In the genomic region with DNA sequence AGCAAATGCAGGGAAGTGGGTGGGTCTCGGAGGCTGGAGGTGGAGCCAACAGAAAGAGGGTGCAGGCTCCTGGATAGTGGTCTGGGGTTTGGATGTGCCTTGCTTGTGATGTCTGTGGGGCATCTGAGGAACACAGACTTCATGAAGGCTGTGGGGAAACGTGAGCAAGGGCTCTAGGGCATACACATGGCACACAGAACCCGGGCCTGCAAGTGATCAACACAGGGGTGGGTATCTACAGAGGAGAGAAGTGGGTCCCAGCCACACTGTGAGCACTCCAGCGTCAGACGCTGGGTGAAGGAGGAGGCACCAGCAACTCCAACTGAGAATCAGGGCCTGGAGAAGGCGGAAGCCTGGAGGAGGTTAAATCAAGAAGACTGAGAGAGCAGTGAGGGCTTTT, we compare ENCODE assay signal across 12 cellular contexts. TPM values are rescaled to one million over a fixed set of nuclear protein-coding genes. Genes with fewer than 3 reads are reported as not detected.
A peak's percentile ranks its signal among the peaks of the same experiment; 100 is the strongest.
DNase-seq lines count a peak whose midpoint lies in the region; ATAC-seq and TF ChIP-seq lines count a peak whose summit lies in the region.
"Had no signal": no experiment of that assay in that cellular context is flagged by ENCODE, and none has a peak within 500 bp of the region (broad histone marks: within the 10 kb centered on the region; RNA-seq: fewer than 3 reads in every experiment).

No MANE protein-coding gene starts in this region.

- H3K27me3 Mint-ChIP-seq in WTC11 (ENCODE audit: low read depth) (peaks cover 56% of the 10 kb centered on the region), endothelial cell (ENCODE audit: unreplicated experiment) (peaks cover 17% of the 10 kb centered on the region)

- TF ChIP-seq CTCF in WTC11 (IDR thresholded peaks at IDR 0.05) (no peak), endothelial cell (IDR thresholded peaks at IDR 0.05; ENCODE audit: unreplicated experiment) (no peak), sigmoid colon (IDR thresholded peaks at IDR 0.05) (no peak)

- H3K9me3 Mint-ChIP-seq in WTC11 = no peaks in the 10 kb centered on the region
- H3K9me3 Mint-ChIP-seq in endothelial cell (ENCODE audit: unreplicated experiment) = no peaks in the 10 kb centered on the region

- peak overlapping the region; percentile 66 for H3K4me3 Mint-ChIP-seq in WTC11
- H3K4me3 Mint-ChIP-seq in endothelial cell (ENCODE audit: unreplicated experiment) = peak overlapping the region; percentile 35

- WGBS in sigmoid colon, 2 donors = 78 to 85% methylated on average over 6 of the region's 6 CpGs

- POLR2A ChIA-PET in WTC11 (lab: Charles Lee) = interaction anchor here (2.4 to 2.6 kb wide), 2 partner anchors 19 to 44 kb away, joined by 10 to 14 read pairs; a partner anchor contains a TSS

- no peak for TF ChIP-seq POLR2A in sigmoid colon (IDR thresholded peaks at IDR 0.05)

- no peak overlapping the region for H3K27ac Mint-ChIP-seq in WTC11
- H3K27ac Mint-ChIP-seq in endothelial cell (ENCODE audit: unreplicated experiment) = no peak overlapping the region

- CTCF ChIA-PET in WTC11 (lab: Charles Lee) = interaction anchor here (0.9 to 3.6 kb wide), 4 partner anchors 12 to 50 kb away, joined by 3 to 20 read pairs (median 4); a partner anchor contains a TSS

- no peaks in the 10 kb centered on the region for H3K9me3 ChIP-seq in sigmoid colon
- H3K9me3 ChIP-seq: lower lobe of right lung, prostate gland, uterus had no signal

- H3K27me3 ChIP-seq in sigmoid colon = no peaks in the 10 kb centered on the region
- H3K27me3 ChIP-seq: uterus had no signal

- H3K36me3 ChIP-seq in sigmoid colon = peaks cover 0 to 19% (median 2%) of the 10 kb centered on the region in 4 donors
- H3K36me3 ChIP-seq: prostate gland, uterus had no signal

- peaks cover 14% of the 10 kb centered on the region for H3K4me1 Mint-ChIP-seq in WTC11
- H3K4me1 Mint-ChIP-seq in endothelial cell (ENCODE audit: unreplicated experiment) = peaks cover 11% of the 10 kb centered on the region

- intact Hi-C loops in sigmoid colon (cut with DNase I) = no loop called here

- peaks cover 7% of the 10 kb centered on the region; the same call in 1 of the 2 replicates for H3K36me3 Mint-ChIP-seq in WTC11
- peaks cover 22% of the 10 kb centered on the region for H3K36me3 Mint-ChIP-seq in endothelial cell (ENCODE audit: low read depth, unreplicated experiment)

- H3K4me3 ChIP-seq in sigmoid colon = no peak overlapping the region

- no peak overlapping the region for H3K27ac ChIP-seq in sigmoid colon
- H3K27ac ChIP-seq: lower lobe of right lung, uterus had no signal

- DNase-seq in activated T-cell treated with anti-CD3 and anti-CD28 coated beads, Interleukin-2, amount 50 U/mL, for 1 hour = peak; percentile 16
- no peak for DNase-seq in activated T-cell treated with anti-CD3 and anti-CD28 coated beads, Interleukin-2, amount 50 U/mL, for 48 hours
- peak; percentile 7 for DNase-seq in WTC11 (ENCODE audit: low spot score)
- DNase-seq in endothelial cell (ENCODE audit: low spot score) = no peak
- DNase-seq in sigmoid colon = peak; percentile 40
- no peak for DNase-seq in NCI-H2107 treated with DMSO at 0.1 percent for 48 hours (lab: John Stamatoyannopoulos, UW; ENCODE audit: unreplicated experiment)
- DNase-seq: activated CD4-positive, alpha-beta T cell treated with anti-CD3 and anti-CD28 coated beads for 1 hour; lower lobe of right lung had no signal

- peaks cover 0 to 36% (median 33%) of the 10 kb centered on the region in 4 donors for H3K4me1 ChIP-seq in sigmoid colon

- ATAC-seq in WTC11 (no peak), GM21390 (IDR thresholded peaks at IDR 0.05; ENCODE audit: unreplicated experiment) (no peak), GM18511 (IDR thresholded peaks at IDR 0.05; ENCODE audit: unreplicated experiment) (no peak)
- ATAC-seq: lower lobe of right lung had no signal

- no peak for TF ChIP-seq EP300 in sigmoid colon (IDR thresholded peaks at IDR 0.05)

TF ChIP-seq in WTC11, 78 proteins besides CTCF, POLR2A, EP300 and RAD21 (continues in another document):
- TF ChIP-seq, protein P1, sequence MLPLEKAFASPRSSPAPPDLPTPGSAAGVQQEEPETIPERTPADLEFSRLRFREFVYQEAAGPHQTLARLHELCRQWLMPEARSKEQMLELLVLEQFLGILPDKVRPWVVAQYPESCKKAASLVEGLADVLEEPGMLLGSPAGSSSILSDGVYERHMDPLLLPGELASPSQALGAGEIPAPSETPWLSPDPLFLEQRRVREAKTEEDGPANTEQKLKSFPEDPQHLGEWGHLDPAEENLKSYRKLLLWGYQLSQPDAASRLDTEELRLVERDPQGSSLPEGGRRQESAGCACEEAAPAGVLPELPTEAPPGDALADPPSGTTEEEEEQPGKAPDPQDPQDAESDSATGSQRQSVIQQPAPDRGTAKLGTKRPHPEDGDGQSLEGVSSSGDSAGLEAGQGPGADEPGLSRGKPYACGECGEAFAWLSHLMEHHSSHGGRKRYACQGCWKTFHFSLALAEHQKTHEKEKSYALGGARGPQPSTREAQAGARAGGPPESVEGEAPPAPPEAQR (CRISPR knock-in tag; IDR thresholded peaks at IDR 0.05) = no peak
- TF ChIP-seq NR3C1 (CRISPR knock-in tag; conservative IDR thresholded peaks at IDR 0.05; ENCODE audit: low read depth) (no peak), ELF4 (CRISPR knock-in tag; IDR thresholded peaks at IDR 0.05; ENCODE audit: low read depth) (no peak), FOXP1 (CRISPR knock-in tag; IDR thresholded peaks at IDR 0.05; ENCODE audit: borderline replicate concordance) (no peak), OVOL2 (CRISPR knock-in tag; IDR thresholded peaks at IDR 0.05; ENCODE audit: borderline replicate concordance) (no peak), SOX15 (CRISPR knock-in tag; IDR thresholded peaks at IDR 0.05) (no peak), PRRX2 (CRISPR knock-in tag; IDR thresholded peaks at IDR 0.05) (no peak), HMGA2 (CRISPR knock-in tag; IDR thresholded peaks at IDR 0.05) (no peak), ZNF317 (CRISPR knock-in tag; IDR thresholded peaks at IDR 0.05; ENCODE audit: borderline replicate concordance, low read depth) (no peak), TEAD4 (CRISPR knock-in tag; IDR thresholded peaks at IDR 0.05) (no peak), MXD4 (CRISPR knock-in tag; IDR thresholded peaks at IDR 0.05; ENCODE audit: borderline replicate concordance) (no peak)
- TF ChIP-seq, protein P2, sequence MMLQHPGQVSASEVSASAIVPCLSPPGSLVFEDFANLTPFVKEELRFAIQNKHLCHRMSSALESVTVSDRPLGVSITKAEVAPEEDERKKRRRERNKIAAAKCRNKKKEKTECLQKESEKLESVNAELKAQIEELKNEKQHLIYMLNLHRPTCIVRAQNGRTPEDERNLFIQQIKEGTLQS (CRISPR knock-in tag; conservative IDR thresholded peaks at IDR 0.05) = no peak
- TF ChIP-seq, protein P3, sequence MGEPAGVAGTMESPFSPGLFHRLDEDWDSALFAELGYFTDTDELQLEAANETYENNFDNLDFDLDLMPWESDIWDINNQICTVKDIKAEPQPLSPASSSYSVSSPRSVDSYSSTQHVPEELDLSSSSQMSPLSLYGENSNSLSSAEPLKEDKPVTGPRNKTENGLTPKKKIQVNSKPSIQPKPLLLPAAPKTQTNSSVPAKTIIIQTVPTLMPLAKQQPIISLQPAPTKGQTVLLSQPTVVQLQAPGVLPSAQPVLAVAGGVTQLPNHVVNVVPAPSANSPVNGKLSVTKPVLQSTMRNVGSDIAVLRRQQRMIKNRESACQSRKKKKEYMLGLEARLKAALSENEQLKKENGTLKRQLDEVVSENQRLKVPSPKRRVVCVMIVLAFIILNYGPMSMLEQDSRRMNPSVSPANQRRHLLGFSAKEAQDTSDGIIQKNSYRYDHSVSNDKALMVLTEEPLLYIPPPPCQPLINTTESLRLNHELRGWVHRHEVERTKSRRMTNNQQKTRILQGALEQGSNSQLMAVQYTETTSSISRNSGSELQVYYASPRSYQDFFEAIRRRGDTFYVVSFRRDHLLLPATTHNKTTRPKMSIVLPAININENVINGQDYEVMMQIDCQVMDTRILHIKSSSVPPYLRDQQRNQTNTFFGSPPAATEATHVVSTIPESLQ (CRISPR knock-in tag; IDR thresholded peaks at IDR 0.05) = no peak
- TF ChIP-seq, protein P4, sequence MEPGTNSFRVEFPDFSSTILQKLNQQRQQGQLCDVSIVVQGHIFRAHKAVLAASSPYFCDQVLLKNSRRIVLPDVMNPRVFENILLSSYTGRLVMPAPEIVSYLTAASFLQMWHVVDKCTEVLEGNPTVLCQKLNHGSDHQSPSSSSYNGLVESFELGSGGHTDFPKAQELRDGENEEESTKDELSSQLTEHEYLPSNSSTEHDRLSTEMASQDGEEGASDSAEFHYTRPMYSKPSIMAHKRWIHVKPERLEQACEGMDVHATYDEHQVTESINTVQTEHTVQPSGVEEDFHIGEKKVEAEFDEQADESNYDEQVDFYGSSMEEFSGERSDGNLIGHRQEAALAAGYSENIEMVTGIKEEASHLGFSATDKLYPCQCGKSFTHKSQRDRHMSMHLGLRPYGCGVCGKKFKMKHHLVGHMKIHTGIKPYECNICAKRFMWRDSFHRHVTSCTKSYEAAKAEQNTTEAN (CRISPR knock-in tag; IDR thresholded peaks at IDR 0.05) = no peak

RNA-seq across cellular contexts. Expression of a gene that starts 5.4 kb away (rescaled TPM):
- 93.7 to 105 TPM (median 97.1 TPM) in 3 replicates for total RNA-seq in WTC11 (2021)
- 81.6 TPM for total RNA-seq in endothelial cell (ENCODE audit: unreplicated experiment)
- 10 to 100 TPM; 22.4 to 37.5 (median 30.3) TPM for total RNA-seq in sigmoid colon
- 10 to 100 TPM; 48.0 to 58.5 (median 57.8) TPM for polyA plus RNA-seq in sigmoid colon

RNA-seq across cellular contexts. Expression of a gene that starts 8.9 kb away (rescaled TPM):
- total RNA-seq in WTC11 (2021) (109 to 126 TPM (median 119 TPM) in 3 replicates), endothelial cell (ENCODE audit: unreplicated experiment) (130 TPM), sigmoid colon (100 to 1,000 TPM; 101 to 144 (median 136) TPM)
- 100 to 1,000 TPM; 196 to 372 (median 300) TPM for polyA plus RNA-seq in sigmoid colon

RNA-seq across cellular contexts. Expression of a gene that starts 9.3 kb away (rescaled TPM):
- 22.2 to 26.2 TPM (median 23.9 TPM) in 3 replicates for total RNA-seq in WTC11 (2021)
- total RNA-seq in endothelial cell (ENCODE audit: unreplicated experiment) = 18.6 TPM
- total RNA-seq in sigmoid colon = 10 to 100 TPM; 13.6 to 31.5 (median 20.1) TPM
- 10 to 100 TPM in 1 of 3 donors, 1 to 10 TPM in 2; 5.8 to 28.7 (median 9.0) TPM for polyA plus RNA-seq in sigmoid colon

RNA-seq across cellular contexts. Expression of a gene that starts 20.0 kb away (rescaled TPM):
- total RNA-seq in WTC11 (2021) (1,095 to 1,221 TPM (median 1,108 TPM) in 3 replicates), endothelial cell (ENCODE audit: unreplicated experiment) (457 TPM), sigmoid colon (100 to 1,000 TPM; 157 to 236 (median 207) TPM)
- 100 to 1,000 TPM in 2 of 3 donors, 10 to 100 TPM in 1; 84.8 to 223 (median 150) TPM for polyA plus RNA-seq in sigmoid colon

RNA-seq across cellular contexts. Expression of a gene that starts 44.2 kb away (rescaled TPM):
- 17.0 to 19.7 TPM (median 18.0 TPM) in 3 replicates for total RNA-seq in WTC11 (2021)
- 22.2 TPM for total RNA-seq in endothelial cell (ENCODE audit: unreplicated experiment)
- 10 to 100 TPM in 1 of 4 donors, 1 to 10 TPM in 3; 7.6 to 13.8 (median 8.4) TPM for total RNA-seq in sigmoid colon
- 10 to 100 TPM in 1 of 3 donors, 1 to 10 TPM in 2; 4.9 to 10.2 (median 6.0) TPM for polyA plus RNA-seq in sigmoid colon

Comparison
In these comparisons a context has a peak if more than half of its experiments do, and no peak if none do; other contexts are left out.
1. DNase-seq: peak in activated T-cell treated with anti-CD3 and anti-CD28 coated beads, Interleukin-2, amount 50 U/mL, for 1 hour (single experiment), WTC11 (single experiment) and sigmoid colon (single experiment); none in activated T-cell treated with anti-CD3 and anti-CD28 coated beads, Interleukin-2, amount 50 U/mL, for 48 hours (0 of 2), endothelial cell (single experiment) and NCI-H2107 treated with DMSO at 0.1 percent for 48 hours (single experiment).